14 cellular contexts compared by ENCODE assay signal in the genomic region with DNA sequence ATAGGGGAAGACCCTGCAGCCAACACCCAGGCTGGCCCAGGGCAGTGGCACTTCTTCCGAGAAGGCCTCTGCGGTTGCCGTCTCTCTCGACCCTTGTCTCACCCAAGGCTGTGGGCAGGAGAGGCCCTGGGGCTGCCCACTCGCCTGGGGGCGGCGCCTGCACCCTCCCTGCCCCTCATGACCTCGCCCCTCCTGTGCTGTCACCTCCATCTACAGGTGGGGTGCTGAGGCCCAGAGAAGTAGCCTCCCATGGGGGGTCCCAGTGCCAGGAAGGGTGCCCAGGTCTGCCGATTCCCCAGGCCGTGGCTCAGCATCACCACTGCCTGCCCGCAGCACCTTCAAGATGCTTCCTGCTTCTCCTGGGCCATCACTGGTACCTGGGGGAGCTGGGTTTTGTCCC. TPM values are rescaled to one million over a fixed set of nuclear protein-coding genes. Genes with fewer than 3 reads are reported as not detected.
DNase-seq lines count a peak whose midpoint lies in the region; ATAC-seq lines count a peak whose summit lies in the region.
"Had no signal": no experiment of that assay in that cellular context is flagged by ENCODE, and none has a peak within 500 bp of the region (broad histone marks: within the 10 kb centered on the region; RNA-seq: fewer than 3 reads in every experiment).

No MANE protein-coding gene starts in this region.

- H3K27me3 Mint-ChIP-seq in T-cell = no peaks in the 10 kb centered on the region
- H3K27me3 Mint-ChIP-seq in stimulated activated naive CD8-positive, alpha-beta T cell treated with anti-CD3 and anti-CD28 coated beads, Interleukin-15, Interleukin-2, amounts not matched to agents 100 ng/mL and 50 ng/mL, for 24 hours = no peaks in the 10 kb centered on the region

- peaks cover 60 to 73% (median 67%) of the 10 kb centered on the region in 3 donors for H3K4me1 Mint-ChIP-seq in T-cell
- H3K4me1 Mint-ChIP-seq in stimulated activated naive CD8-positive, alpha-beta T cell treated with anti-CD3 and anti-CD28 coated beads, Interleukin-15, Interleukin-2, amounts not matched to agents 100 ng/mL and 50 ng/mL, for 24 hours (ENCODE audit: low read depth) = peaks cover 63% of the 10 kb centered on the region

- DNase-seq in activated CD4-positive, CD25-positive, alpha-beta regulatory T cell treated with anti-CD3 and anti-CD28 coated beads, Interleukin-2, amount 50 U/mL, for 72 hours = peak; percentile 51
- no peak for DNase-seq in activated CD4-positive, CD25-positive, alpha-beta regulatory T cell (lab: John Stamatoyannopoulos, UW)
- peak in 3 of 34 experiments; percentile 18 to 34 (median 20) for DNase-seq in T-cell
- DNase-seq in effector CD4-positive, alpha-beta T cell = peak; percentile 14
- DNase-seq in superior temporal gyrus (ENCODE audit: extremely low spot score) = no peak
- DNase-seq: 8988T, erythroblast, NCI-H1048, NCI-H524 treated with DMSO at 0.1 percent for 48 hours, sigmoid colon had no signal

- POLR2A ChIA-PET in T-cell (lab: Charles Lee) = no interaction called here

- no peaks in the 10 kb centered on the region for H3K9me3 Mint-ChIP-seq in T-cell
- no peaks in the 10 kb centered on the region for H3K9me3 Mint-ChIP-seq in stimulated activated naive CD8-positive, alpha-beta T cell treated with anti-CD3 and anti-CD28 coated beads, Interleukin-15, Interleukin-2, amounts not matched to agents 100 ng/mL and 50 ng/mL, for 24 hours

- CTCF ChIA-PET in T-cell (lab: Charles Lee) = no interaction called here

- peaks cover 19% of the 10 kb centered on the region for H3K36me3 Mint-ChIP-seq in T-cell
- H3K36me3 Mint-ChIP-seq in stimulated activated naive CD8-positive, alpha-beta T cell treated with anti-CD3 and anti-CD28 coated beads, Interleukin-15, Interleukin-2, amounts not matched to agents 100 ng/mL and 50 ng/mL, for 24 hours (ENCODE audit: low read depth) = peaks cover 10% of the 10 kb centered on the region

- H3K4me3 Mint-ChIP-seq in T-cell = peak overlapping the region; percentile 98 to 100 (median 98)
- H3K4me3 Mint-ChIP-seq in stimulated activated naive CD8-positive, alpha-beta T cell treated with anti-CD3 and anti-CD28 coated beads, Interleukin-15, Interleukin-2, amounts not matched to agents 100 ng/mL and 50 ng/mL, for 24 hours = peak overlapping the region; percentile 93

- peak overlapping the region; percentile 97 for H3K27ac Mint-ChIP-seq in T-cell
- peak overlapping the region; percentile 94 for H3K27ac Mint-ChIP-seq in stimulated activated naive CD8-positive, alpha-beta T cell treated with anti-CD3 and anti-CD28 coated beads, Interleukin-15, Interleukin-2, amounts not matched to agents 100 ng/mL and 50 ng/mL, for 24 hours

- ATAC-seq in T-cell (replicated peaks in 1 of 4) (peak in 1 of 4 experiments; percentile 17), GM18868 (IDR thresholded peaks at IDR 0.05; ENCODE audit: unreplicated experiment) (no peak), HG03175 (IDR thresholded peaks at IDR 0.05; ENCODE audit: unreplicated experiment) (no peak)

RNA-seq across cellular contexts. Expression of a gene that starts 1.0 kb away (rescaled TPM):
- total RNA-seq in T-cell = 100 to 1,000 TPM in 3 of 5 donors, 10 to 100 TPM in 2; 75.6 to 178 (median 160) TPM
- total RNA-seq: SJSA1 had no signal

RNA-seq across cellular contexts. Expression of a gene that starts 35.2 kb away (rescaled TPM):
- total RNA-seq in T-cell = 1 to 10 TPM; 6.3 to 9.4 (median 8.5) TPM

Comparison
In these comparisons a context has a peak if more than half of its experiments do, and no peak if none do; other contexts are left out.
1. DNase-seq: peak in activated CD4-positive, CD25-positive, alpha-beta regulatory T cell treated with anti-CD3 and anti-CD28 coated beads, Interleukin-2, amount 50 U/mL, for 72 hours (single experiment) and effector CD4-positive, alpha-beta T cell (single experiment); none in activated CD4-positive, CD25-positive, alpha-beta regulatory T cell (0 of 4) and superior temporal gyrus (single experiment).